19 cellular contexts compared by ENCODE assay signal in the genomic region with DNA sequence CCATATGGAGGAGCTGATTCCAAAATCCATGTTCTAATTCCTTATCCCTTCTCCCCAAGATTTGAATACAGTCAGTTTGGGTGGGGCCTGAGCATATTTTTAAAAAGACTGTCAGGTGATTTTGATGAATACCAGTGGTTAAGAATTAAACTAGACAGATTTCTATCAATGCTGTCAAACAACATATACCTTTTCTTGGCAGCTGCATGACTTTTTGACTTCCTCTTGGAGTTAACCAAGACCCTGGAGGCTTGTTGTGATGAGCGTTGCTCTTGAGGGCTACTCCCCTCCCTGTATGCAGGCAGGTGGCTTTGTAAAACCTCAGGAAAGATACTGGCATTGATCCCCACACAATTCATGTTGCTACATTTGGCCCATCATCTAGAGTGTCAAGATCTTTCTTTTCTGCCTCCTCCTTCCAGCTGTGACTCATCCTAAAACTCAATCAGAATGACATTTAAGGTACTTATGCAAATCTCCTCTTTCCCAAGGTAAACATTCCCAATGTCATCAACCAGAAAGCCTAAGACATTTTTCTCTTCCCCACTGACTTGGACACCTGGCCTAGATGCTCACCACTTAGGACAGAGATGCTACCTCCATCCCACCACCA.
"Had no signal": no experiment of that assay in that cellular context is flagged by ENCODE, and none has a peak within 500 bp of the region (broad histone marks: within the 10 kb centered on the region; RNA-seq: fewer than 3 reads in every experiment).

No MANE protein-coding gene starts in this region.

- H3K27me3 Mint-ChIP-seq: activated CD4-positive, alpha-beta T cell treated with anti-CD3 and anti-CD28 coated beads, Interleukin-2, amount 10 ng/mL, durations not matched to agents 7 days and 5 days; naive thymus-derived CD8-positive, alpha-beta T cell; stimulated activated naive B cell treated with anti-CD40 and anti-IgM and Interleukin-4, amounts not matched to agents 10 μg/mL and 1 μg/mL and 100 μg/mL, for 72 hours had no signal

- ATAC-seq: activated CD4-positive, CD25-positive, alpha-beta regulatory T cell treated with anti-CD3 and anti-CD28 coated beads, Interleukin-2, amount 50 U/mL, for 24 hours; activated T-cell treated with anti-CD3 and anti-CD28 coated beads, Interleukin-2, amount 50 U/mL, for 72 hours; gastrocnemius medialis; left cardiac atrium; naive thymus-derived CD8-positive, alpha-beta T cell; stimulated activated naive B cell treated with anti-CD40 and anti-IgM and Interleukin-4, amounts not matched to agents 10 μg/mL and 1 μg/mL and 100 μg/mL, for 72 hours had no signal

- H3K4me1 ChIP-seq: gastrocnemius medialis, sigmoid colon had no signal

- H3K36me3 ChIP-seq: ascending aorta, gastrocnemius medialis, neutrophil, sigmoid colon, thoracic aorta, upper lobe of left lung had no signal

- H3K4me3 Mint-ChIP-seq: activated CD4-positive, alpha-beta T cell treated with anti-CD3 and anti-CD28 coated beads, Interleukin-2, amount 10 ng/mL, durations not matched to agents 7 days and 5 days; activated T-cell treated with anti-CD3 and anti-CD28 coated beads, Interleukin-2, amount 50 U/mL, for 72 hours; naive thymus-derived CD8-positive, alpha-beta T cell; stimulated activated naive B cell treated with anti-CD40 and anti-IgM and Interleukin-4, amounts not matched to agents 10 μg/mL and 1 μg/mL and 100 μg/mL, for 72 hours had no signal

- H3K27me3 ChIP-seq: ascending aorta, gastrocnemius medialis, neutrophil, sigmoid colon, upper lobe of left lung had no signal

- DNase-seq: activated CD4-positive, alpha-beta T cell treated with anti-CD3 and anti-CD28 coated beads, Interleukin-2, amount 10 ng/mL, durations not matched to agents 7 days and 5 days; activated CD8-positive, alpha-beta memory T cell treated with anti-CD3 and anti-CD28 coated beads, Interleukin-2, amount 50 U/mL, for 4 hours; activated effector memory CD4-positive, alpha-beta T cell treated with anti-CD3 and anti-CD28 coated beads, Interleukin-2, amount 50 U/mL, for 16 hours; activated naive CD4-positive, alpha-beta T cell treated with anti-CD3 and anti-CD28 coated beads, Interleukin-2, amount 50 U/mL, for 16 hours; activated T-cell treated with anti-CD3 and anti-CD28 coated beads, Interleukin-2, amount 50 U/mL, for 72 hours; cerebellar nuclear complex; cortex of kidney; gastrocnemius medialis; left cardiac atrium; naive thymus-derived CD8-positive, alpha-beta T cell; sigmoid colon; stimulated activated naive B cell treated with anti-CD40 and anti-IgM and Interleukin-4, amounts not matched to agents 10 μg/mL and 1 μg/mL and 100 μg/mL, for 72 hours; T1000; upper lobe of left lung had no signal

- H3K9me3 ChIP-seq: ascending aorta, gastrocnemius medialis, neutrophil, sigmoid colon, thoracic aorta, upper lobe of left lung had no signal

- H3K4me3 ChIP-seq: ascending aorta, gastrocnemius medialis, sigmoid colon, thoracic aorta, upper lobe of left lung had no signal

- H3K9me3 Mint-ChIP-seq: activated CD4-positive, alpha-beta T cell treated with anti-CD3 and anti-CD28 coated beads, Interleukin-2, amount 10 ng/mL, durations not matched to agents 7 days and 5 days; activated T-cell treated with anti-CD3 and anti-CD28 coated beads, Interleukin-2, amount 50 U/mL, for 72 hours; naive thymus-derived CD8-positive, alpha-beta T cell had no signal

- H3K27ac ChIP-seq: ascending aorta, gastrocnemius medialis, neutrophil, parathyroid adenoma, sigmoid colon, thoracic aorta, upper lobe of left lung had no signal

- H3K36me3 Mint-ChIP-seq: naive thymus-derived CD8-positive, alpha-beta T cell; stimulated activated naive B cell treated with anti-CD40 and anti-IgM and Interleukin-4, amounts not matched to agents 10 μg/mL and 1 μg/mL and 100 μg/mL, for 72 hours had no signal

- H2AFZ ChIP-seq: parathyroid adenoma had no signal

- H3K27ac Mint-ChIP-seq: activated CD4-positive, alpha-beta T cell treated with anti-CD3 and anti-CD28 coated beads, Interleukin-2, amount 10 ng/mL, durations not matched to agents 7 days and 5 days; activated T-cell treated with anti-CD3 and anti-CD28 coated beads, Interleukin-2, amount 50 U/mL, for 72 hours; stimulated activated naive B cell treated with anti-CD40 and anti-IgM and Interleukin-4, amounts not matched to agents 10 μg/mL and 1 μg/mL and 100 μg/mL, for 72 hours had no signal
